Comparison of ENCODE assay signal across 8 cellular contexts in genomic region chr6:138403324-138403800, GRCh38. TPM values are rescaled to one million over a fixed set of nuclear protein-coding genes. Genes with fewer than 3 reads are reported as not detected.
A peak's percentile ranks its signal among the peaks of the same experiment; 100 is the strongest.
DNase-seq lines count a peak whose midpoint lies in the region; ATAC-seq, FAIRE-seq and TF ChIP-seq lines count a peak whose summit lies in the region.

No MANE protein-coding gene starts in this region.

- no peak for TF ChIP-seq EP300 in SK-N-SH (IDR thresholded peaks at IDR 0.05; ENCODE audit: borderline replicate concordance in 1 of 2, low read depth in 1 of 2, low read length in 1 of 2)

- 43% methylated on average over 1 of the region's 30 CpGs for WGBS in SK-N-SH (ENCODE audit: low lambda C conversion rate)

- H3K4me1 ChIP-seq in ACC112 (ENCODE audit: control insufficient read depth, insufficient read depth, low read length, unreplicated experiment) = peaks cover 7% of the 10 kb centered on the region
- peaks cover 0 to 8% of the 10 kb centered on the region in 2 experiments; a peak in 1 of 4 replicates for H3K4me1 ChIP-seq in SK-N-SH (ENCODE audit: control insufficient read depth in 1 of 2, insufficient read depth in 2 of 2, low read depth in 1 of 2, low read length in 1 of 2)

- CTCF ChIA-PET in SK-N-SH (lab: Yijun Ruan, JAX) = interaction anchor here (0.5 to 2.2 kb wide), 21 partner anchors 9 to 288 kb away, joined by 3 to 14 read pairs (median 4); no protein-coding TSS in a partner anchor

- in situ Hi-C loops in GM13977 (cut with MboI; ENCODE audit: low pct_unique_long_range_greater_than_20kb, low sequenced_read_pairs, unreplicated experiment) = loop anchor here (25.0 kb wide), 1 partner anchor 359 kb away; the partner anchor contains the start of gene CCDC28A

- TF ChIP-seq CTCF in GM13977 (IDR thresholded peaks at IDR 0.05; ENCODE audit: extremely low read depth, insufficient read depth, missing control alignments) (peak; percentile 42), SK-N-SH (IDR thresholded peaks at IDR 0.05) (peak; percentile 27), bronchial epithelial cell (IDR thresholded peaks at IDR 0.05; ENCODE audit: insufficient read depth, low read length, severe bottlenecking) (peak; percentile 19)

- H3K4me3 ChIP-seq in ACC112 (ENCODE audit: low read depth, low read length) = peak overlapping the region; percentile 97
- peak overlapping the region; percentile 74 for H3K4me3 ChIP-seq in SK-N-SH (ENCODE audit: low read depth in 2 of 2, low read length in 1 of 2)
- H3K4me3 ChIP-seq in bronchial epithelial cell (ENCODE audit: low read depth, low read length) = peak overlapping the region; percentile 76

- H3K27me3 ChIP-seq in ACC112 (ENCODE audit: insufficient read depth, low read length) (no peaks in the 10 kb centered on the region), SK-N-SH (ENCODE audit: insufficient read depth) (no peaks in the 10 kb centered on the region), bronchial epithelial cell (ENCODE audit: control insufficient read depth, insufficient read depth, low read length) (no peaks in the 10 kb centered on the region), layer of hippocampus (ENCODE audit: control insufficient read depth, insufficient read depth, low read length) (no peaks in the 10 kb centered on the region)

- H3K36me3 ChIP-seq in ACC112 (ENCODE audit: insufficient read depth, low read length) (peaks cover 12% of the 10 kb centered on the region; the same call in 1 of the 2 replicates), SK-N-SH (replicated peaks in 1 of 2; ENCODE audit: control insufficient read depth in 1 of 2, insufficient read depth in 2 of 2, low read length in 1 of 2) (peaks cover 2 to 8% of the 10 kb centered on the region in 2 experiments), bronchial epithelial cell (ENCODE audit: control insufficient read depth, insufficient read depth, low read length) (peaks cover 12% of the 10 kb centered on the region)

- ATAC-seq in HG03175 (IDR thresholded peaks at IDR 0.05; ENCODE audit: unreplicated experiment) (peak; percentile 11), HG02678 (IDR thresholded peaks at IDR 0.05; ENCODE audit: unreplicated experiment) (no peak)

- H3K4me2 ChIP-seq in SK-N-SH = peak overlapping the region; percentile 89

- H3K9me2 ChIP-seq in SK-N-SH = no peaks in the 10 kb centered on the region

- H2AFZ ChIP-seq in ACC112 (ENCODE audit: low read length, unreplicated experiment) = peak overlapping the region; percentile 89
- peak overlapping the region; percentile 96 for H2AFZ ChIP-seq in SK-N-SH (ENCODE audit: low read depth)

- peak; percentile 53 for DNase-seq in GM13977 (ENCODE audit: low spot score)
- peak; percentile 65 for DNase-seq in SK-N-SH
- DNase-seq in bronchial epithelial cell (ENCODE audit: low read depth) = no peak
- DNase-seq in stimulated activated CD4-positive, alpha-beta T cell treated with anti-CD3 and anti-CD28 coated beads, Interleukin-4, amount 100 ng/mL, for 1 hour = peak; percentile 35

- POLR2A ChIA-PET in SK-N-SH (lab: Yijun Ruan, JAX) = interaction anchor here (1.3 kb wide), 1 partner anchor 370 kb away, joined by 4 read pairs; the partner anchor contains the start of gene CCDC28A

- peak overlapping the region; percentile 60; the same call in 1 of the 2 replicates for H3K9ac ChIP-seq in SK-N-SH

- peaks cover 5% of the 10 kb centered on the region for H3F3A ChIP-seq in SK-N-SH (replicated peaks; ENCODE audit: insufficient read depth)

- no peaks in the 10 kb centered on the region for H3K9me3 ChIP-seq in SK-N-SH

- H3K79me2 ChIP-seq in ACC112 (ENCODE audit: control insufficient read depth, insufficient read depth, low read length, unreplicated experiment) (peaks cover 7% of the 10 kb centered on the region), SK-N-SH (ENCODE audit: insufficient read depth) (no peaks in the 10 kb centered on the region)

- H4K20me1 ChIP-seq in SK-N-SH (ENCODE audit: insufficient read depth) = no peaks in the 10 kb centered on the region

- H3K27ac ChIP-seq in ACC112 (ENCODE audit: low read depth, low read length) (peak overlapping the region; percentile 28; the same call in 1 of the 2 replicates), SK-N-SH (ENCODE audit: low read depth in 2 of 2, low read length in 1 of 2) (peak overlapping the region in 1 of 2 experiments; percentile 30; a peak in 1 of 4 replicates), layer of hippocampus (ENCODE audit: low read depth, low read length) (peak overlapping the region; percentile 73)

- FAIRE-seq in bronchial epithelial cell (lab: Jason Lieb, UNC) = no peak

- no peak for TF ChIP-seq RAD21 in SK-N-SH (IDR thresholded peaks at IDR 0.05; ENCODE audit: low read length)

TF ChIP-seq in SK-N-SH, 30 proteins besides CTCF, POLR2A, EP300 and RAD21 (continues in another document):
- no peak for TF ChIP-seq FOXJ3 (CRISPR knock-in tag; IDR thresholded peaks at IDR 0.05)
- no peak for TF ChIP-seq FOXM1 (IDR thresholded peaks at IDR 0.05; ENCODE audit: low read depth)
- TF ChIP-seq POLR2AphosphoS5 (IDR thresholded peaks at IDR 0.05; ENCODE audit: low read depth, low read length) = no peak
- TF ChIP-seq USF2 (IDR thresholded peaks at IDR 0.05; ENCODE audit: borderline replicate concordance, low read depth, low read length) = no peak
- TF ChIP-seq REST (IDR thresholded peaks at IDR 0.05; ENCODE audit: low read depth, low read length) = no peak
- TF ChIP-seq GABPA (IDR thresholded peaks at IDR 0.05; ENCODE audit: low read depth) = no peak
- TF ChIP-seq TCF12 (IDR thresholded peaks at IDR 0.05) = no peak
- no peak for TF ChIP-seq MAX (IDR thresholded peaks at IDR 0.05; ENCODE audit: low read depth)
- no peak for TF ChIP-seq PBX3 (IDR thresholded peaks at IDR 0.05)

RNA-seq across cellular contexts. Expression of gene HEBP2, which starts 0.7 kb away (rescaled TPM):
- polyA plus RNA-seq in SK-N-SH (2012; rRNA removed) = 4.8 and 7.6 TPM in 2 replicates
- 5.1 and 5.7 TPM in 2 replicates for polyA plus RNA-seq in SK-N-SH (2012; cell fraction: cytosol; rRNA removed)
- polyA plus RNA-seq in SK-N-SH (2012; cell fraction: nucleus; rRNA removed) = 3.9 and 6.0 TPM in 2 replicates
- total RNA-seq in bronchial epithelial cell = 64.8 and 78.2 TPM in 2 replicates

RNA-seq across cellular contexts. Expression of gene SMIM28, which starts 25.7 kb away (rescaled TPM):
- polyA plus RNA-seq in SK-N-SH (2012; rRNA removed) = not detected in 2 replicates
- polyA plus RNA-seq in SK-N-SH (2012; cell fraction: cytosol; rRNA removed) = not detected in 2 replicates
- polyA plus RNA-seq in SK-N-SH (2012; cell fraction: nucleus; rRNA removed) = not detected in 2 replicates
- not detected in 2 replicates for total RNA-seq in bronchial epithelial cell
